In genomic region chr5:101253096-101253495, GRCh38 we compare ENCODE assay signal across 27 cellular contexts.
"Had no signal": no experiment of that assay in that cellular context is flagged by ENCODE, and none has a peak within 500 bp of the region (broad histone marks: within the 10 kb centered on the region; RNA-seq: fewer than 3 reads in every experiment).

No MANE protein-coding gene starts in this region.

- H3K27me3 Mint-ChIP-seq: stimulated activated memory B cell treated with anti-CD40 and anti-IgM and Interleukin-4, amounts not matched to agents 10 μg/mL and 1 μg/mL and 100 μg/mL, for 72 hours; stimulated activated naive B cell treated with anti-CD40 and anti-IgM and Interleukin-4, amounts not matched to agents 10 μg/mL and 1 μg/mL and 100 μg/mL, for 72 hours; stimulated activated naive CD8-positive, alpha-beta T cell treated with anti-CD3 and anti-CD28 coated beads, Interleukin-15, amount 100 ng/mL, for 72 hours; stimulated activated naive CD8-positive, alpha-beta T cell treated with anti-CD3 and anti-CD28 coated beads, Interleukin-15, Interleukin-2, amounts not matched to agents 100 ng/mL and 50 ng/mL, for 24 hours; type B pancreatic cell had no signal

- H3K9me3 ChIP-seq: stomach, suprapubic skin, testis, thoracic aorta, thyroid gland, tibial artery, transverse colon, upper lobe of left lung, upper lobe of right lung, uterus, vagina had no signal

- H3K27me3 ChIP-seq: stomach, suprapubic skin, testis, thyroid gland, tibial artery, tibial nerve, transverse colon, upper lobe of left lung, upper lobe of right lung, uterus, vagina had no signal

- H3K4me1 ChIP-seq: stomach, suprapubic skin, testis, thyroid gland, tibial artery, tibial nerve, transverse colon, upper lobe of left lung, upper lobe of right lung, uterus, vagina had no signal

- H3K27ac ChIP-seq: stomach, suprapubic skin, testis, thoracic aorta, thyroid gland, tibial artery, tibial nerve, transverse colon, upper lobe of left lung, upper lobe of right lung, uterus, vagina had no signal

- H3K27ac Mint-ChIP-seq: stimulated activated effector memory CD8-positive, alpha-beta T cell treated with anti-CD3 and anti-CD28 coated beads, Interleukin-12 subunit alpha, Interleukin-12 subunit beta, amount 100 ng/mL, for 72 hours; stimulated activated memory B cell treated with anti-CD40 and anti-IgM and Interleukin-4, amounts not matched to agents 10 μg/mL and 1 μg/mL and 100 μg/mL, for 72 hours; stimulated activated naive B cell treated with anti-CD40 and anti-IgM and Interleukin-4, amounts not matched to agents 10 μg/mL and 1 μg/mL and 100 μg/mL, for 72 hours; stimulated activated naive CD8-positive, alpha-beta T cell treated with anti-CD3 and anti-CD28 coated beads, Interleukin-15, amount 100 ng/mL, for 72 hours; stimulated activated naive CD8-positive, alpha-beta T cell treated with anti-CD3 and anti-CD28 coated beads, Interleukin-15, Interleukin-2, amounts not matched to agents 100 ng/mL and 50 ng/mL, for 24 hours; type B pancreatic cell had no signal

- H3K4me3 ChIP-seq: stomach, suprapubic skin, testis, thoracic aorta, thyroid gland, tibial artery, tibial nerve, transverse colon, upper lobe of left lung, upper lobe of right lung, uterus, vagina had no signal

- H3K4me1 Mint-ChIP-seq: stimulated activated effector memory CD8-positive, alpha-beta T cell treated with anti-CD3 and anti-CD28 coated beads, Interleukin-12 subunit alpha, Interleukin-12 subunit beta, amount 100 ng/mL, for 72 hours; stimulated activated memory B cell treated with anti-CD40 and anti-IgM and Interleukin-4, amounts not matched to agents 10 μg/mL and 1 μg/mL and 100 μg/mL, for 72 hours; stimulated activated naive B cell treated with anti-CD40 and anti-IgM and Interleukin-4, amounts not matched to agents 10 μg/mL and 1 μg/mL and 100 μg/mL, for 72 hours; stimulated activated naive CD8-positive, alpha-beta T cell treated with anti-CD3 and anti-CD28 coated beads, Interleukin-15, amount 100 ng/mL, for 72 hours had no signal

- H3K9me3 Mint-ChIP-seq: stimulated activated effector memory CD8-positive, alpha-beta T cell treated with anti-CD3 and anti-CD28 coated beads, Interleukin-12 subunit alpha, Interleukin-12 subunit beta, amount 100 ng/mL, for 72 hours; stimulated activated memory B cell treated with anti-CD40 and anti-IgM and Interleukin-4, amounts not matched to agents 10 μg/mL and 1 μg/mL and 100 μg/mL, for 72 hours; type B pancreatic cell had no signal

- ATAC-seq: stimulated activated effector memory CD8-positive, alpha-beta T cell treated with anti-CD3 and anti-CD28 coated beads, Interleukin-12 subunit alpha, Interleukin-12 subunit beta, amount 100 ng/mL, for 72 hours; stimulated activated memory B cell treated with anti-CD40 and anti-IgM and Interleukin-4, amounts not matched to agents 10 μg/mL and 1 μg/mL and 100 μg/mL, for 72 hours; stimulated activated naive B cell treated with anti-CD40 and anti-IgM and Interleukin-4, amounts not matched to agents 10 μg/mL and 1 μg/mL and 100 μg/mL, for 72 hours; stimulated activated naive CD8-positive, alpha-beta T cell treated with anti-CD3 and anti-CD28 coated beads, Interleukin-15, amount 100 ng/mL, for 72 hours; stimulated activated naive CD8-positive, alpha-beta T cell treated with anti-CD3 and anti-CD28 coated beads, Interleukin-15, Interleukin-2, amounts not matched to agents 100 U/mL and 50 U/mL, for 24 hours; upper lobe of right lung had no signal

- H3K4me3 Mint-ChIP-seq: stimulated activated effector memory CD8-positive, alpha-beta T cell treated with anti-CD3 and anti-CD28 coated beads, Interleukin-12 subunit alpha, Interleukin-12 subunit beta, amount 100 ng/mL, for 72 hours; stimulated activated memory B cell treated with anti-CD40 and anti-IgM and Interleukin-4, amounts not matched to agents 10 μg/mL and 1 μg/mL and 100 μg/mL, for 72 hours; stimulated activated naive B cell treated with anti-CD40 and anti-IgM and Interleukin-4, amounts not matched to agents 10 μg/mL and 1 μg/mL and 100 μg/mL, for 72 hours; stimulated activated naive CD8-positive, alpha-beta T cell treated with anti-CD3 and anti-CD28 coated beads, Interleukin-15, amount 100 ng/mL, for 72 hours; stimulated activated naive CD8-positive, alpha-beta T cell treated with anti-CD3 and anti-CD28 coated beads, Interleukin-15, Interleukin-2, amounts not matched to agents 100 ng/mL and 50 ng/mL, for 24 hours; type B pancreatic cell had no signal

- DNase-seq: stimulated activated CD4-positive, alpha-beta T cell treated with anti-CD3 and anti-CD28 coated beads, Interleukin-2, amount 100 ng/mL, for 48 hours; stimulated activated CD4-positive, alpha-beta T cell treated with anti-CD3 and anti-CD28 coated beads, Interleukin-4, amount 100 ng/mL, for 1 hour; stimulated activated CD4-positive, alpha-beta T cell treated with anti-CD3 and anti-CD28 coated beads, Interleukin-4, amount 100 ng/mL, for 24 hours; stimulated activated CD4-positive, alpha-beta T cell treated with anti-CD3 and anti-CD28 coated beads, Interleukin-4, amount 100 ng/mL, for 4 hours; stimulated activated CD8-positive, alpha-beta memory T cell treated with anti-CD3 and anti-CD28 coated beads, Interleukin-4, amount 100 ng/mL, for 48 hours; stimulated activated naive B cell treated with anti-CD40 and anti-IgM and Interleukin-4, amounts not matched to agents 10 μg/mL and 1 μg/mL and 100 μg/mL, for 72 hours; stimulated activated naive CD4-positive, alpha-beta T cell; stimulated activated naive CD4-positive, alpha-beta T cell treated with Interleukin-2 at 50 U/mL for 16 hours; stimulated activated naive CD8-positive, alpha-beta T cell treated with anti-CD3 and anti-CD28 coated beads, Interleukin-15, amount 100 ng/mL, for 72 hours; stimulated activated naive CD8-positive, alpha-beta T cell treated with anti-CD3 and anti-CD28 coated beads, Interleukin-15, Interleukin-2, amounts not matched to agents 100 U/mL and 50 U/mL, for 24 hours; stomach; substantia nigra; testis; thyroid gland; tibial artery; transverse colon; upper lobe of left lung; upper lobe of right lung; uterus had no signal

- H3K36me3 ChIP-seq: stomach, suprapubic skin, thoracic aorta, thyroid gland, tibial artery, tibial nerve, transverse colon, upper lobe of left lung, upper lobe of right lung, uterus, vagina had no signal

- H3K36me3 Mint-ChIP-seq: stimulated activated effector memory CD8-positive, alpha-beta T cell treated with anti-CD3 and anti-CD28 coated beads, Interleukin-12 subunit alpha, Interleukin-12 subunit beta, amount 100 ng/mL, for 72 hours; stimulated activated memory B cell treated with anti-CD40 and anti-IgM and Interleukin-4, amounts not matched to agents 10 μg/mL and 1 μg/mL and 100 μg/mL, for 72 hours; stimulated activated naive B cell treated with anti-CD40 and anti-IgM and Interleukin-4, amounts not matched to agents 10 μg/mL and 1 μg/mL and 100 μg/mL, for 72 hours; type B pancreatic cell had no signal
